34 cellular contexts compared by ENCODE assay signal in the genomic region with DNA sequence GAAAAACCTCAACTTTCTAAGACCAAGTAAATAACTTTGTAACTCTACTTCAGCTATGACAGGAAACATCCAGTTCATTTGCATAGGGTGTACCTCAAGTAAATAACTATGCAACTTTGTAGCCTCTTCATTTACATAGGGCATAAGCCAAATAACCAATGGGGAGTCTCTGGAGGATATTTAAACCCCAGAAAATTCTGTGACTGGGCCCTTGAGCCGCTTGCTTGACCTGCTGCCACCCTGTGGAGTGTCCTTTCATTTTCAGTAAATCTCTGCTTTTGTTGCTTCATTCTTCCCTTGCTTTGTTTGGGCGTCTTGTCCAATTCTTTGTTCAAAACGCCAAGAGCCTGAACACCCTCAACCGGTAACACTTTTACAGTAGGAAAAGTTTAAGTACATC.
A peak's percentile ranks its signal among the peaks of the same experiment; 100 is the strongest.
DNase-seq lines count a peak whose midpoint lies in the region; ATAC-seq, FAIRE-seq and TF ChIP-seq lines count a peak whose summit lies in the region.
"Had no signal": no experiment of that assay in that cellular context is flagged by ENCODE, and none has a peak within 500 bp of the region (broad histone marks: within the 10 kb centered on the region; RNA-seq: fewer than 3 reads in every experiment).

No MANE protein-coding gene starts in this region.

- no peak overlapping the region for H3K23ac ChIP-seq in H1 (ENCODE audit: insufficient read length)

- H3K27me3 ChIP-seq in PC-3 (ENCODE audit: low read length) (no peaks in the 10 kb centered on the region), H1 (replicated peaks in 1 of 4; ENCODE audit: control insufficient read depth in 3 of 4, extremely low read depth in 1 of 4, insufficient read depth in 3 of 4, low read length in 3 of 4) (no peaks in the 10 kb centered on the region), neural progenitor cell (no peaks in the 10 kb centered on the region), colonic mucosa (no peaks in the 10 kb centered on the region)
- H3K27me3 ChIP-seq: heart left ventricle, tibial nerve had no signal

- H4K20me1 ChIP-seq in PC-3 (ENCODE audit: low read length) (no peaks in the 10 kb centered on the region), H1 (replicated peaks in 1 of 2; ENCODE audit: control insufficient read depth in 1 of 2, insufficient read depth in 2 of 2, low read length in 2 of 2) (no peaks in the 10 kb centered on the region), neural progenitor cell (ENCODE audit: low read depth) (no peaks in the 10 kb centered on the region)

- H3K4me1 Mint-ChIP-seq in neural progenitor cell = peaks cover 11% of the 10 kb centered on the region
- H3K4me1 Mint-ChIP-seq: CD4-positive, alpha-beta memory T cell; naive B cell had no signal

- H3K4me1 ChIP-seq in PC-3 (ENCODE audit: insufficient read depth, low read length) (peaks cover 4% of the 10 kb centered on the region; the same call in 1 of the 2 replicates), H1 (replicated peaks in 1 of 4; ENCODE audit: control insufficient read depth in 3 of 4, insufficient read depth in 4 of 4, low read length in 3 of 4) (no peaks in the 10 kb centered on the region), neural progenitor cell (peaks cover 16% of the 10 kb centered on the region), colonic mucosa (no peaks in the 10 kb centered on the region)
- H3K4me1 ChIP-seq: prostate gland had no signal

- POLR2A ChIA-PET in PC-3 (lab: Charles Lee; ENCODE audit: unreplicated experiment) (no interaction called here), H1 (lab: Charles Lee; ENCODE audit: partially characterized antibody) (no interaction called here)

- H3K27ac ChIP-seq in PC-3 (ENCODE audit: low read length) (no peak overlapping the region), H1 (ENCODE audit: low read depth, low read length) (no peak overlapping the region), neural progenitor cell (no peak overlapping the region), colonic mucosa (no peak overlapping the region)
- H3K27ac ChIP-seq: heart left ventricle, prostate gland, tibial nerve had no signal

- WGBS in H1 (ENCODE audit: extremely low coverage in 1 of 2, insufficient coverage in 1 of 2, insufficient read length in 1 of 2, insufficient replicate concordance in 2 of 2, low coverage in 1 of 2, low lambda C conversion rate in 2 of 2, missing lambda C conversion rate in 1 of 2), 2 experiments = 84% methylated on average over 4 of the region's 4 CpGs; no CpG with 5 or more reads in 1 of the 2 experiments

- no peak overlapping the region for H4K8ac ChIP-seq in H1 (ENCODE audit: extremely low read depth, insufficient read depth, low read length)

- TF ChIP-seq EP300 in H1 (IDR thresholded peaks at IDR 0.05; ENCODE audit: borderline replicate concordance in 1 of 2, low read depth in 2 of 2, low read length in 2 of 2) = no peak

- no peak overlapping the region for H3K27ac Mint-ChIP-seq in neural progenitor cell
- H3K27ac Mint-ChIP-seq: activated naive CD4-positive, alpha-beta T cell treated with anti-CD3 and anti-CD28 coated beads for 36 hours; activated T-helper 1 cell treated with anti-CD3 and anti-CD28 coated beads, Interleukin-12 subunit alpha, Interleukin-12 subunit beta, Interleukin-2, Interleukin-4 antibody, amounts not matched to agents 30 ng/mL and 10 ng/mL and 1 ng/mL, durations not matched to agents 14 hours and 24 hours and 36 hours; CD4-positive, alpha-beta memory T cell; naive B cell had no signal

- H3K4me2 ChIP-seq in PC-3 (ENCODE audit: low read length) (no peak overlapping the region), H1 (ENCODE audit: insufficient read depth in 1 of 2, low read depth in 2 of 2, low read length in 2 of 2) (no peak overlapping the region), neural progenitor cell (no peak overlapping the region)

- peak; percentile 35; the same call in 1 of the 2 replicates for TF ChIP-seq CTCF in PC-3 (conservative IDR thresholded peaks at IDR 0.05; ENCODE audit: low read depth, low read length)
- TF ChIP-seq CTCF in H1 (IDR thresholded peaks at IDR 0.05; ENCODE audit: control extremely low read depth in 1 of 3, insufficient read depth in 1 of 3, low read depth in 1 of 3, low read length in 3 of 3) = peak in 1 of 3 experiments; percentile 19; a peak in 1 of 4 replicates
- peak; percentile 37 for TF ChIP-seq CTCF in neural progenitor cell (IDR thresholded peaks at IDR 0.05)
- no peak for TF ChIP-seq CTCF in colonic mucosa (IDR thresholded peaks at IDR 0.05)

- no peak for ATAC-seq in PC-3
- ATAC-seq in GM21367 (IDR thresholded peaks at IDR 0.05; ENCODE audit: unreplicated experiment) = no peak
- no peak for ATAC-seq in HG02759 (IDR thresholded peaks at IDR 0.05; ENCODE audit: unreplicated experiment)
- ATAC-seq: heart left ventricle had no signal

- BruUV-seq in PC-3 (replicated peaks; lab: Mats Ljungman, UMichigan) = no TSS peak

- H3K4me3 Mint-ChIP-seq in neural progenitor cell = no peak overlapping the region
- H3K4me3 Mint-ChIP-seq: activated naive CD4-positive, alpha-beta T cell treated with anti-CD3 and anti-CD28 coated beads for 36 hours; activated T-helper 1 cell treated with anti-CD3 and anti-CD28 coated beads, Interleukin-12 subunit alpha, Interleukin-12 subunit beta, Interleukin-2, Interleukin-4 antibody, amounts not matched to agents 30 ng/mL and 10 ng/mL and 1 ng/mL, durations not matched to agents 14 hours and 24 hours and 36 hours; naive B cell had no signal

- H3K9me2 ChIP-seq in PC-3 (replicated peaks; ENCODE audit: low read length) = no peaks in the 10 kb centered on the region

- intact Hi-C loops in PC-3 (cut with micrococcal nuclease) = loop anchor here (5.0 kb wide), 1 partner anchor 147 kb away; no protein-coding TSS in a partner anchor
- intact Hi-C loops in colonic mucosa (cut with DNase I) = no loop called here

- no peak overlapping the region for H2AK5ac ChIP-seq in H1 (ENCODE audit: low read depth, low read length)

- FAIRE-seq in H1 (lab: Jason Lieb, UNC) = no peak
- FAIRE-seq: bronchial epithelial cell, D721Med, RCC 7860 had no signal

- no peak for TF ChIP-seq POLR2A in H1 (IDR thresholded peaks at IDR 0.05; ENCODE audit: control extremely low read depth in 1 of 2, low read depth in 2 of 2, low read length in 2 of 2)

- H3F3A ChIP-seq in PC-3 (ENCODE audit: low read length, unreplicated experiment) (no peaks in the 10 kb centered on the region), neural progenitor cell (ENCODE audit: low read depth) (no peaks in the 10 kb centered on the region)

- H3K36me3 Mint-ChIP-seq in neural progenitor cell = no peaks in the 10 kb centered on the region
- H3K36me3 Mint-ChIP-seq: CD4-positive, alpha-beta memory T cell; naive B cell had no signal

- H3K4ac ChIP-seq in H1 (replicated peaks; ENCODE audit: insufficient read length, low read depth, low read length) = no peak overlapping the region

- H2AFZ ChIP-seq in PC-3 (ENCODE audit: low read length) = no peak overlapping the region
- H2AFZ ChIP-seq in H1 (ENCODE audit: low read length) = no peak overlapping the region
- H2AFZ ChIP-seq in neural progenitor cell (replicated peaks) = no peak overlapping the region

- no peaks in the 10 kb centered on the region for H3K27me3 Mint-ChIP-seq in neural progenitor cell (ENCODE audit: insufficient read depth, low read depth)
- H3K27me3 Mint-ChIP-seq: CD4-positive, alpha-beta memory T cell; naive B cell had no signal

- no peak overlapping the region for H2BK15ac ChIP-seq in H1 (ENCODE audit: low read length)

- no peaks in the 10 kb centered on the region for H3K79me1 ChIP-seq in H1 (ENCODE audit: low read depth, low read length)

- CTCF ChIA-PET in PC-3 (lab: Charles Lee) (no interaction called here), H1 (lab: Charles Lee; ENCODE audit: partially characterized antibody) (interaction anchor here (0.6 kb wide), 1 partner anchor 16 kb away, joined by 3 read pairs; no protein-coding TSS in a partner anchor)

- no peak overlapping the region for H2BK5ac ChIP-seq in H1 (ENCODE audit: low read depth, low read length)

- no peak overlapping the region for H3K9ac ChIP-seq in PC-3 (ENCODE audit: low read length)
- no peak overlapping the region for H3K9ac ChIP-seq in H1 (replicated peaks in 1 of 4; ENCODE audit: extremely low read depth in 1 of 4, low read depth in 3 of 4, low read length in 3 of 4)
- no peak overlapping the region for H3K9ac ChIP-seq in neural progenitor cell
- no peak overlapping the region for H3K9ac ChIP-seq in colonic mucosa (ENCODE audit: low read depth in 2 of 2, low read length in 2 of 2)

- DNase-seq in HCEC 1CT (peak; percentile 30), PC-3 (no peak), H1 (ENCODE audit: low read depth in 1 of 2, low spot score in 2 of 2) (no peak), neural progenitor cell (ENCODE audit: low spot score) (peak; percentile 71), cortex of kidney (lab: John Stamatoyannopoulos, UW) (no peak), colonic mucosa (no peak)
- DNase-seq: activated CD4-positive, alpha-beta T cell treated with anti-CD3 and anti-CD28 coated beads, Interleukin-2, amount 50 U/mL, for 48 hours; activated CD8-positive, alpha-beta memory T cell treated with anti-CD3 and anti-CD28 coated beads, Interleukin-2, amount 50 U/mL, for 4 hours; activated naive CD4-positive, alpha-beta T cell treated with anti-CD3 and anti-CD28 coated beads for 36 hours; amniotic stem cell; CD4-positive, alpha-beta memory T cell; effector memory CD4-positive, alpha-beta T cell; erythroblast; foreskin melanocyte; H7; heart left ventricle; Kasumi-1; kidney glomerular epithelial cell; midbrain; naive B cell; NCI-H1436; NCI-H2081; NCI-H226; NCI-H526 treated with DMSO at 0.1 percent for 48 hours; nucleus accumbens; stimulated activated CD4-positive, alpha-beta T cell treated with anti-CD3 and anti-CD28 coated beads, Interleukin-4, amount 100 ng/mL, for 24 hours had no signal

- TF ChIP-seq RAD21 in H1 (IDR thresholded peaks at IDR 0.05 in 1 of 2, conservative IDR thresholded peaks at IDR 0.05 in 1 of 2; ENCODE audit: low read depth in 2 of 2, low read length in 2 of 2) = peak; percentile 31 to 50; a peak in 3 of 4 replicates

- no peaks in the 10 kb centered on the region for H3K23me2 ChIP-seq in H1 (ENCODE audit: low read depth, low read length)

- H3K79me2 ChIP-seq in PC-3 (ENCODE audit: low read length) (no peaks in the 10 kb centered on the region), H1 (ENCODE audit: control insufficient read depth in 1 of 2, insufficient read depth in 2 of 2, low read length in 2 of 2) (no peaks in the 10 kb centered on the region), neural progenitor cell (ENCODE audit: low read depth) (no peaks in the 10 kb centered on the region)

- H3K18ac ChIP-seq in H1 (ENCODE audit: extremely low read depth, low read length) = no peak overlapping the region

- no peak overlapping the region for H4K91ac ChIP-seq in H1 (replicated peaks; ENCODE audit: insufficient read length, low read length)

- no peak overlapping the region for H3K56ac ChIP-seq in H1 (replicated peaks; ENCODE audit: insufficient read length, low read depth, low read length)

- no peak overlapping the region for H2BK20ac ChIP-seq in H1 (ENCODE audit: low read length)

- H2BK120ac ChIP-seq in H1 (replicated peaks; ENCODE audit: low read depth, low read length) = no peak overlapping the region

- no peaks in the 10 kb centered on the region for H3K9me3 ChIP-seq in PC-3 (ENCODE audit: low read length)
- H3K9me3 ChIP-seq in H1 (ENCODE audit: insufficient read depth in 2 of 2, low read depth in 1 of 2, low read length in 1 of 2) = no peaks in the 10 kb centered on the region
- no peaks in the 10 kb centered on the region for H3K9me3 ChIP-seq in neural progenitor cell (ENCODE audit: low read depth)
- H3K9me3 ChIP-seq in colonic mucosa = no peaks in the 10 kb centered on the region
- H3K9me3 ChIP-seq: heart left ventricle, prostate gland, tibial nerve had no signal

- no peaks in the 10 kb centered on the region for H3K36me3 ChIP-seq in PC-3 (ENCODE audit: low read depth, low read length)
- H3K36me3 ChIP-seq in H1 (ENCODE audit: control insufficient read depth in 2 of 4, insufficient read depth in 4 of 4, low read length in 3 of 4) = no peaks in the 10 kb centered on the region
- H3K36me3 ChIP-seq in neural progenitor cell = no peaks in the 10 kb centered on the region
- H3K36me3 ChIP-seq in colonic mucosa = no peaks in the 10 kb centered on the region
- H3K36me3 ChIP-seq: heart left ventricle, prostate gland, tibial nerve had no signal

- no peak overlapping the region for H2BK12ac ChIP-seq in H1 (ENCODE audit: low read depth, low read length)

- no peak overlapping the region for H4K5ac ChIP-seq in H1 (ENCODE audit: insufficient read length, low read depth, low read length)

- no peaks in the 10 kb centered on the region for H3K9me3 Mint-ChIP-seq in neural progenitor cell
- H3K9me3 Mint-ChIP-seq: activated T-helper 1 cell treated with anti-CD3 and anti-CD28 coated beads, Interleukin-12 subunit alpha, Interleukin-12 subunit beta, Interleukin-2, Interleukin-4 antibody, amounts not matched to agents 30 ng/mL and 10 ng/mL and 1 ng/mL, durations not matched to agents 14 hours and 24 hours and 36 hours had no signal

- no peak overlapping the region for H3K4me3 ChIP-seq in PC-3 (ENCODE audit: low read length)
- H3K4me3 ChIP-seq in H1 (ENCODE audit: extremely low read depth in 1 of 4, insufficient read depth in 2 of 4, low read depth in 3 of 4, low read length in 4 of 4) = no peak overlapping the region
- no peak overlapping the region for H3K4me3 ChIP-seq in neural progenitor cell
- no peak overlapping the region for H3K4me3 ChIP-seq in colonic mucosa
- H3K4me3 ChIP-seq: heart left ventricle, prostate gland, tibial nerve had no signal

- H3K14ac ChIP-seq in H1 (ENCODE audit: insufficient read length) = no peak overlapping the region

Comparison
In these comparisons a context has a peak if more than half of its experiments do, and no peak if none do; other contexts are left out.
1. DNase-seq: peak in HCEC 1CT (single experiment) and neural progenitor cell (single experiment); none in PC-3 (single experiment), H1 (0 of 2), cortex of kidney (single experiment) and colonic mucosa (single experiment).